In the genomic region with DNA sequence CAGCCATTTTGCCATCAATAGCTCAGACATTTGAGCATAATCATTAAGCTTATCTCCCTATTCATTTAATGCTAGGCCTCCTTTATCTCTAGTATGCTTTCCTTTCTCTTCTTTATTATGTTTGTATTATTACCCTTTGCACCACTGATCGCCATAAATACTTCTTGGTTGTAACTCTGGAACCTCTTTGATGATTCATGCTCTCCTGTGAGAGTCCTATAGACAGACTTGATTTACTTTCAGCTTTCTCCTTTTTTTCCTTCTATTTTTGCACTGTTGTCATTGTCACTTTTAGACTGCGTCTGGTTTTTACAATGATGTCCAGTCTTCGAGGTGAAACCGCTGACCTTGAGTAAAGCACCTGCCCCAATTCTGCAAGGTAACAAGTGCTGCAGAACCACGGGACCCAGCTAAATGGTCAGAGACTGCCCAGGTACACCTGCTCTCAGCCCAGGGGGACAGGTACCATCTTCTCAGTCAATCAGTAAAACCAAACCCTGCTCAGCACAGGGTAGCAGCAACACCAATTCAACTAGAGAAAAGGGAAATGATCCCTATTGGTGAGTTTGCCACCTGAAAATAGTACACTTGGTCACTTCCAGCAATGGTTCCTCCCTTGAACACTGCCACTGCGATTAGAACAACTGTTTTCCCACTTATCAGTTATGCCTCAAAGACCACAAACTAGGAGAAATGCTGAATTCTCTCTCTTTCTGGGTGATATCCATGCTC, we compare ENCODE assay signal across 17 cellular contexts.
DNase-seq lines count a peak whose midpoint lies in the region; ATAC-seq, FAIRE-seq and TF ChIP-seq lines count a peak whose summit lies in the region.
"Had no signal": no experiment of that assay in that cellular context is flagged by ENCODE, and none has a peak within 500 bp of the region (broad histone marks: within the 10 kb centered on the region; RNA-seq: fewer than 3 reads in every experiment).

No MANE protein-coding gene starts in this region.

- peak; percentile 49 for DNase-seq in IMR-90
- peak; percentile 3 for DNase-seq in PC-3
- DNase-seq in small intestine, result peak; percentile 95
- no peak for DNase-seq in uterus
- DNase-seq in T-helper 17 cell, result no peak
- DNase-seq in central memory CD4-positive, alpha-beta T cell, result no peak
- DNase-seq: DMS153, H7, NCI-H1105, NCI-H187 treated with DMSO at 0.1 percent for 48 hours, NCI-H2171 treated with DMSO at 0.1 percent for 48 hours, NCI-H510A, NCI-H82, SJCRH30 had no signal

- no peak overlapping the region for H3K14ac ChIP-seq in IMR-90 (replicated peaks; ENCODE audit: low read depth, low read length)

- peaks cover 55% of the 10 kb centered on the region for H3K27me3 Mint-ChIP-seq in T-helper 17 cell

- no peak overlapping the region for H2BK120ac ChIP-seq in IMR-90 (ENCODE audit: low read depth, low read length)

- H2AK5ac ChIP-seq in IMR-90 (ENCODE audit: low read depth, low read length), result no peak overlapping the region

- H2AFZ ChIP-seq in IMR-90 (replicated peaks; ENCODE audit: low read length, poor library complexity) (no peak overlapping the region), PC-3 (ENCODE audit: low read length) (no peak overlapping the region)

- TF ChIP-seq CTCF in IMR-90 (conservative IDR thresholded peaks at IDR 0.05; ENCODE audit: low read depth, low read length) (no peak), PC-3 (conservative IDR thresholded peaks at IDR 0.05; ENCODE audit: low read depth, low read length) (no peak), uterus (IDR thresholded peaks at IDR 0.05) (no peak)

- H2BK5ac ChIP-seq in IMR-90 (ENCODE audit: low read depth, low read length, poor library complexity, severe bottlenecking), result no peak overlapping the region

- no peaks in the 10 kb centered on the region for H3K9me2 ChIP-seq in PC-3 (replicated peaks; ENCODE audit: low read length)

- H3K9me3 ChIP-seq in IMR-90 (ENCODE audit: control insufficient read depth, insufficient read depth, low read length) (no peaks in the 10 kb centered on the region), PC-3 (ENCODE audit: low read length) (no peaks in the 10 kb centered on the region), duodenal mucosa (ENCODE audit: control insufficient read depth in 1 of 2, low read length in 2 of 2) (no peaks in the 10 kb centered on the region), small intestine (ENCODE audit: control insufficient read depth, low read depth) (no peaks in the 10 kb centered on the region), uterus (no peaks in the 10 kb centered on the region), T-helper 17 cell (ENCODE audit: control insufficient read depth, low read length, poor library complexity, severe bottlenecking) (no peaks in the 10 kb centered on the region)
- H3K9me3 ChIP-seq: SJCRH30 had no signal

- H3K27ac ChIP-seq in IMR-90 (ENCODE audit: insufficient read depth, low read length), result no peak overlapping the region
- no peak overlapping the region for H3K27ac ChIP-seq in PC-3 (ENCODE audit: low read length)
- peak overlapping the region; percentile 23 for H3K27ac ChIP-seq in duodenal mucosa (ENCODE audit: low read depth, low read length)
- H3K27ac ChIP-seq in small intestine (ENCODE audit: low read depth in 1 of 2, low read length in 1 of 2), result peak overlapping the region; percentile 13 to 84
- no peak overlapping the region for H3K27ac ChIP-seq in uterus
- H3K27ac ChIP-seq: RWPE1, SJCRH30 had no signal

- H2BK15ac ChIP-seq in IMR-90 (ENCODE audit: low read depth, low read length), result no peak overlapping the region

- H3K4me1 Mint-ChIP-seq in T-helper 17 cell, result peaks cover 3% of the 10 kb centered on the region

- no peak for TF ChIP-seq POLR2A in IMR-90 (IDR thresholded peaks at IDR 0.05; ENCODE audit: low read depth, low read length)
- no peak for TF ChIP-seq POLR2A in uterus (IDR thresholded peaks at IDR 0.05)

- dilution Hi-C loops in IMR-90 (cut with HindIII; ENCODE audit: low sequenced_read_pairs, unreplicated experiment), result no loop called here

- H3K4me3 ChIP-seq in IMR-90 (ENCODE audit: insufficient read depth, low read depth, low read length) (no peak overlapping the region), PC-3 (ENCODE audit: low read length) (no peak overlapping the region), duodenal mucosa (ENCODE audit: low read depth in 1 of 2, low read length in 2 of 2) (peak overlapping the region; percentile 46), small intestine (ENCODE audit: low read depth in 1 of 2, low read length in 2 of 2) (peak overlapping the region in 1 of 2 donors; percentile 17), uterus (no peak overlapping the region)
- H3K4me3 ChIP-seq: SJCRH30 had no signal

- ATAC-seq in IMR-90 (ENCODE audit: low read depth), result 0 out of 2 replicates have a peak, but pooled peaks have one; percentile 46
- peak; percentile 35; the same call in 1 of the 2 replicates for ATAC-seq in PC-3
- no peak for ATAC-seq in GM21619 (IDR thresholded peaks at IDR 0.05; ENCODE audit: unreplicated experiment)
- no peak for ATAC-seq in T-helper 17 cell

- CTCF ChIA-PET in IMR-90 (lab: Yijun Ruan, JAX), result interaction anchor here (0.6 to 1.2 kb wide), 2 partner anchors 9 to 16 kb away, joined by 3 to 4 read pairs; no protein-coding TSS in a partner anchor
- CTCF ChIA-PET in PC-3 (lab: Charles Lee), result interaction anchor here (0.6 kb wide), 1 partner anchor 57 kb away, joined by 3 read pairs; no protein-coding TSS in a partner anchor

- in situ Hi-C loops in IMR-90 (cut with MboI; ENCODE audit: low sequenced_read_pairs), result no loop called here

- no peaks in the 10 kb centered on the region for H3K9me1 ChIP-seq in IMR-90 (ENCODE audit: insufficient read depth, low read length)

- H4K5ac ChIP-seq in IMR-90 (ENCODE audit: low read depth, low read length), result no peak overlapping the region

- BruUV-seq in IMR-90 (replicated peaks; lab: Mats Ljungman, UMichigan) (no TSS peak), PC-3 (replicated peaks; lab: Mats Ljungman, UMichigan) (no TSS peak)

- peak overlapping the region; percentile 45; the same call in 1 of the 2 replicates for H2BK20ac ChIP-seq in IMR-90 (ENCODE audit: low read depth, low read length)

- no peak overlapping the region for H3K18ac ChIP-seq in IMR-90 (ENCODE audit: low read depth, low read length)

- H3K9ac ChIP-seq in IMR-90 (ENCODE audit: low read depth, low read length) (no peak overlapping the region), PC-3 (ENCODE audit: low read length) (no peak overlapping the region), duodenal mucosa (ENCODE audit: low read depth in 1 of 2, low read length in 2 of 2) (peak overlapping the region; percentile 2 to 15)

- H3K4ac ChIP-seq in IMR-90 (ENCODE audit: low read depth, low read length), result no peak overlapping the region

- no peak overlapping the region for H2AK9ac ChIP-seq in IMR-90 (replicated peaks; ENCODE audit: low read depth, low read length, poor library complexity)

- H3K36me3 ChIP-seq in IMR-90 (ENCODE audit: control insufficient read depth, insufficient read depth, low read length), result no peaks in the 10 kb centered on the region
- no peaks in the 10 kb centered on the region for H3K36me3 ChIP-seq in PC-3 (ENCODE audit: low read depth, low read length)
- H3K36me3 ChIP-seq in duodenal mucosa (ENCODE audit: control insufficient read depth in 1 of 2, insufficient read depth in 2 of 2, low read length in 2 of 2), result no peaks in the 10 kb centered on the region
- H3K36me3 ChIP-seq in small intestine (ENCODE audit: control insufficient read depth in 2 of 2, insufficient read depth in 2 of 2, low read length in 2 of 2), result no peaks in the 10 kb centered on the region
- no peaks in the 10 kb centered on the region for H3K36me3 ChIP-seq in uterus
- H3K36me3 ChIP-seq: SJCRH30 had no signal

- no peak overlapping the region for H4K8ac ChIP-seq in IMR-90 (ENCODE audit: low read depth in 2 of 2, low read length in 2 of 2)

- peaks cover 5% of the 10 kb centered on the region for H3K36me3 Mint-ChIP-seq in T-helper 17 cell (ENCODE audit: low read depth)

- no peaks in the 10 kb centered on the region for H3F3A ChIP-seq in PC-3 (ENCODE audit: low read length, unreplicated experiment)

- WGBS in IMR-90 (ENCODE audit: extremely low coverage in 2 of 2, insufficient read length in 1 of 2), 2 experiments, result 100% methylated on average over 4 of the region's 6 CpGs; no CpG with 5 or more reads in 1 of the 2 experiments
- WGBS in small intestine, 3 donors, result 14 to 54% (median 37%) methylated on average over 6 of the region's 6 CpGs

- H3K56ac ChIP-seq in IMR-90 (ENCODE audit: extremely low read depth, insufficient read depth, low read length), result no peak overlapping the region

- H3K79me2 ChIP-seq in PC-3 (ENCODE audit: low read length), result no peaks in the 10 kb centered on the region

- H4K91ac ChIP-seq in IMR-90 (ENCODE audit: insufficient read depth, low read depth, low read length), result no peak overlapping the region; the same call in 1 of the 2 replicates

- H3K4me1 ChIP-seq in IMR-90 (ENCODE audit: control insufficient read depth, insufficient read depth, low read length) (peaks cover 11% of the 10 kb centered on the region), PC-3 (ENCODE audit: insufficient read depth, low read length) (no peaks in the 10 kb centered on the region; the same call in 1 of the 2 replicates), duodenal mucosa (ENCODE audit: control insufficient read depth in 1 of 2, insufficient read depth in 2 of 2, low read length in 2 of 2) (peaks cover 28 to 62% of the 10 kb centered on the region in 2 donors), small intestine (ENCODE audit: control insufficient read depth in 2 of 2, insufficient read depth in 1 of 2, low read depth in 1 of 2, low read length in 1 of 2) (peaks cover 3 to 11% of the 10 kb centered on the region in 2 donors), uterus (no peaks in the 10 kb centered on the region)
- H3K4me1 ChIP-seq: SJCRH30 had no signal

- H3K27me3 ChIP-seq in IMR-90 (ENCODE audit: control insufficient read depth, insufficient read depth, low read length) (no peaks in the 10 kb centered on the region), PC-3 (ENCODE audit: low read length) (no peaks in the 10 kb centered on the region), duodenal mucosa (ENCODE audit: control insufficient read depth in 1 of 2, insufficient read depth in 2 of 2, low read length in 2 of 2) (no peaks in the 10 kb centered on the region), small intestine (ENCODE audit: control insufficient read depth in 2 of 2, insufficient read depth in 2 of 2, low read length in 2 of 2) (no peaks in the 10 kb centered on the region), uterus (no peaks in the 10 kb centered on the region)
- H3K27me3 ChIP-seq: SJCRH30 had no signal

- intact Hi-C loops in IMR-90 (cut with micrococcal nuclease), result no loop called here
- intact Hi-C loops in PC-3 (cut with micrococcal nuclease), result no loop called here
- intact Hi-C loops in uterus (cut with DNase I; ENCODE audit: low total_unique reads), result no loop called here

- 0 out of 2 replicates have a peak overlapping the region, but pooled peaks have one; percentile 37 for H3K23ac ChIP-seq in IMR-90 (ENCODE audit: low read depth, low read length)

- H3K4me2 ChIP-seq in IMR-90 (ENCODE audit: low read depth, low read length) (no peak overlapping the region), PC-3 (ENCODE audit: low read length) (no peak overlapping the region; the same call in 1 of the 2 replicates)

- H4K20me1 ChIP-seq in IMR-90 (ENCODE audit: insufficient read depth, low read length) (no peaks in the 10 kb centered on the region), PC-3 (ENCODE audit: low read length) (no peaks in the 10 kb centered on the region)

- H3K4me3 Mint-ChIP-seq in T-helper 17 cell, result no peak overlapping the region

- TF ChIP-seq RAD21 in IMR-90 (IDR thresholded peaks at IDR 0.05; ENCODE audit: low read length), result no peak

- H3K27ac Mint-ChIP-seq in T-helper 17 cell, result no peak overlapping the region

- FAIRE-seq in small intestine (lab: Jason Lieb, UNC), result peak; percentile 95

- POLR2A ChIA-PET in IMR-90 (lab: Charles Lee; ENCODE audit: unreplicated experiment), result no interaction called here
- POLR2A ChIA-PET in PC-3 (lab: Charles Lee; ENCODE audit: unreplicated experiment), result interaction anchor here (0.6 kb wide), 1 partner anchor 24 kb away, joined by 3 read pairs; no protein-coding TSS in a partner anchor

- 0 out of 4 replicates have a peak, but pooled peaks cover 0 to 6% of the 10 kb centered on the region in 2 experiments for H3K79me1 ChIP-seq in IMR-90 (ENCODE audit: low read depth in 1 of 2, low read length in 2 of 2)

Comparison
In these comparisons a context has a peak if more than half of its experiments do, and no peak if none do; other contexts are left out.
1. ATAC-seq: peak in IMR-90 (single experiment) and PC-3 (single experiment); none in GM21619 (single experiment) and T-helper 17 cell (single experiment).
2. DNase-seq: peak in IMR-90 (single experiment), PC-3 (single experiment) and small intestine (single experiment); none in uterus (0 of 2), T-helper 17 cell (0 of 3) and central memory CD4-positive, alpha-beta T cell (single experiment).
3. H3K27ac ChIP-seq: peak in duodenal mucosa (single experiment) and small intestine (2 of 2); none in IMR-90 (single experiment), PC-3 (single experiment) and uterus (0 of 2).
4. H3K4me3 ChIP-seq: peak in duodenal mucosa (2 of 2); none in IMR-90 (single experiment), PC-3 (single experiment) and uterus (0 of 2).
5. H3K9ac ChIP-seq: peak in duodenal mucosa (2 of 2); none in IMR-90 (single experiment) and PC-3 (single experiment).